ENCODE assay signal across 2 cellular contexts in genomic region chr2:157052685-157053224, GRCh38.
TF ChIP-seq lines count a peak whose summit lies in the region.

No MANE protein-coding gene starts in this region.

TF ChIP-seq in HCT116, 20 proteins besides CTCF, POLR2A, EP300 and RAD21:
- TF ChIP-seq POLR2AphosphoS5 (IDR thresholded peaks at IDR 0.05; ENCODE audit: low read depth, low read length) (0 out of 2 replicates have a peak, but pooled peaks have one; percentile 20), ELF1 (IDR thresholded peaks at IDR 0.05; ENCODE audit: borderline replicate concordance, low read depth) (0 out of 2 replicates have a peak, but pooled peaks have one; percentile 9), ATF3 (IDR thresholded peaks at IDR 0.05) (no peak), EGR1 (IDR thresholded peaks at IDR 0.05; ENCODE audit: low read depth) (no peak), MAX (IDR thresholded peaks at IDR 0.05) (no peak; the same call in 1 of the 2 replicates), JUND (IDR thresholded peaks at IDR 0.05) (peak; percentile 64), TCF7L2 (IDR thresholded peaks at IDR 0.05; ENCODE audit: borderline replicate concordance, extremely low read depth, insufficient read depth, insufficient read length) (no peak), ZBTB33 (IDR thresholded peaks at IDR 0.05; ENCODE audit: extremely low read depth, insufficient replicate concordance, low read length) (no peak), SP1 (IDR thresholded peaks at IDR 0.05; ENCODE audit: low read depth) (peak; percentile 58), FOSL1 (IDR thresholded peaks at IDR 0.05; ENCODE audit: low read depth) (peak; percentile 55), EZH2phosphoT487 (IDR thresholded peaks at IDR 0.05; ENCODE audit: borderline replicate concordance) (no peak), YY1 (IDR thresholded peaks at IDR 0.05; ENCODE audit: extremely low read depth, insufficient replicate concordance, low read depth, low read length) (no peak), ZNF274 (IDR thresholded peaks at IDR 0.05; ENCODE audit: low read depth, low read length) (no peak), SIN3A (IDR thresholded peaks at IDR 0.05; ENCODE audit: low read depth) (no peak), ZFX (IDR thresholded peaks at IDR 0.05) (no peak), SRF (IDR thresholded peaks at IDR 0.05; ENCODE audit: low read depth) (no peak), CEBPB (IDR thresholded peaks at IDR 0.05; ENCODE audit: low read depth) (peak; percentile 31; the same call in 1 of the 2 replicates), REST (IDR thresholded peaks at IDR 0.05; ENCODE audit: low read depth) (no peak), EZH2 (IDR thresholded peaks at IDR 0.05) (no peak), CBX3 (IDR thresholded peaks at IDR 0.05; ENCODE audit: low read depth) (peak; percentile 66; the same call in 1 of the 2 replicates)

TF ChIP-seq in SK-N-SH, 30 proteins besides CTCF, POLR2A, EP300 and RAD21:
- TF ChIP-seq RFX5 (IDR thresholded peaks at IDR 0.05; ENCODE audit: low read length) (no peak), TCF12 (IDR thresholded peaks at IDR 0.05) (peak; percentile 84), IRF3 (IDR thresholded peaks at IDR 0.05; ENCODE audit: low read depth, low read length) (no peak), USF1 (IDR thresholded peaks at IDR 0.05; ENCODE audit: borderline replicate concordance, low read depth) (0 out of 2 replicates have a peak, but pooled peaks have one; percentile 24), YY1 (IDR thresholded peaks at IDR 0.05; ENCODE audit: low read depth) (no peak), POLR2AphosphoS5 (IDR thresholded peaks at IDR 0.05; ENCODE audit: low read depth, low read length) (no peak), JUND (IDR thresholded peaks at IDR 0.05) (peak; percentile 81), MAX (IDR thresholded peaks at IDR 0.05; ENCODE audit: low read depth) (no peak), GABPA (IDR thresholded peaks at IDR 0.05; ENCODE audit: low read depth) (0 out of 2 replicates have a peak, but pooled peaks have one; percentile 13), NFIC (IDR thresholded peaks at IDR 0.05; ENCODE audit: borderline replicate concordance) (peak; percentile 84), TEAD4 (IDR thresholded peaks at IDR 0.05; ENCODE audit: borderline replicate concordance, insufficient read depth) (no peak; the same call in 1 of the 2 replicates), NRF1 (IDR thresholded peaks at IDR 0.05; ENCODE audit: low read depth, low read length) (no peak), MXI1 (IDR thresholded peaks at IDR 0.05; ENCODE audit: low read depth, low read length) (no peak), SIN3A (IDR thresholded peaks at IDR 0.05; ENCODE audit: borderline replicate concordance, low read depth, low read length) (no peak), TAF1 (IDR thresholded peaks at IDR 0.05; ENCODE audit: borderline replicate concordance, low read depth, low read length) (no peak), ZBTB33 (IDR thresholded peaks at IDR 0.05; ENCODE audit: borderline replicate concordance, low read depth) (0 out of 2 replicates have a peak, but pooled peaks have one; percentile 26), PBX3 (IDR thresholded peaks at IDR 0.05) (peak; percentile 83), GATA2 (CRISPR knock-in tag; IDR thresholded peaks at IDR 0.05) (no peak), FOXM1 (IDR thresholded peaks at IDR 0.05; ENCODE audit: low read depth) (peak; percentile 56; the same call in 1 of the 2 replicates), REST (IDR thresholded peaks at IDR 0.05; ENCODE audit: low read depth, low read length) (0 out of 2 replicates have a peak, but pooled peaks have one; percentile 19), ELF1 (IDR thresholded peaks at IDR 0.05) (peak; percentile 46; the same call in 1 of the 2 replicates), RCOR1 (IDR thresholded peaks at IDR 0.05; ENCODE audit: low read length) (no peak), CHD2 (IDR thresholded peaks at IDR 0.05; ENCODE audit: low read length, partially characterized antibody) (no peak), EZH2phosphoT487 (IDR thresholded peaks at IDR 0.05; ENCODE audit: borderline replicate concordance, low read depth) (no peak), RXRA (IDR thresholded peaks at IDR 0.05; ENCODE audit: borderline replicate concordance, low read depth) (0 out of 2 replicates have a peak, but pooled peaks have one; percentile 38), MEF2A (IDR thresholded peaks at IDR 0.05; ENCODE audit: borderline replicate concordance, low read depth) (peak; percentile 7; the same call in 1 of the 2 replicates), FOXJ3 (CRISPR knock-in tag; IDR thresholded peaks at IDR 0.05) (no peak), FOSL2 (IDR thresholded peaks at IDR 0.05; ENCODE audit: borderline replicate concordance, low read depth) (peak; percentile 88), USF2 (IDR thresholded peaks at IDR 0.05; ENCODE audit: borderline replicate concordance, low read depth, low read length) (no peak), SMC3 (IDR thresholded peaks at IDR 0.05; ENCODE audit: low read depth, low read length) (no peak)
